In the genomic region with DNA sequence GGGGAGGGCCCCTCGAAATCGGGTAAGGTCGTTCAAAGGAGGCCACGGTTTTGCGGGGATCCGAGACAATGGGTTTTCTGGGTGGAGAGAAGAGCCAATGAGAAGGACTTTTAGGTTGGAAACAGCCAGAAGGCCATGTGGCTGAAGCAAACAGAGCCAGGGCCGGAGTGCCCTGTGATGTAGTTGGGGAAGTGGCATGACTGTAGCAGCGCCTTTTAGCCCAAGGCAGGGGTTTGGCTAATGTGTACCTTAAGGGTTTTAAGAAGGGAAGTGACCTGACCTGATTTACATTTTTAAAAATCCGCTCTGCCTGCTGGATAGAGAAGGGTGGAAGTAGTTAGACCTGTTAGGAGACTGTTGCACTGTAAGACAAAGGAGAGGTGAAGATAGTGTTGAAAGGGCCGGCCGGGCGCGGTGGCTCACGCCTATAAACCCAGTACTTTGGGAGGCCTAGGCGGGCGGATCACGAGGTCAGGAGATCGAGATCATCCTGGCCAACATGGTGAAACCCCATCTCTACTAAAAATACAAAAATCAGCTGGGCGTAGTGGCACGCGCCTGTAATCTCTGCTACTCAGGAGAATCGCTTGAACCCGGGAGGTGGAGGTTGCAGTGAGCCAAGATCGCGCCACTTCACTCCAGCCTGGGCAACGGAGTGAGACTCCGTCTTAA, we compare ENCODE assay signal across 1 cellular context.
A peak's percentile ranks its signal among the peaks of the same experiment; 100 is the strongest.
TF ChIP-seq lines count a peak whose summit lies in the region.

No MANE protein-coding gene starts in this region.

TF ChIP-seq in A549, 52 proteins besides CTCF, POLR2A, EP300 and RAD21 (continued from another document):
- TF ChIP-seq, protein P1, sequence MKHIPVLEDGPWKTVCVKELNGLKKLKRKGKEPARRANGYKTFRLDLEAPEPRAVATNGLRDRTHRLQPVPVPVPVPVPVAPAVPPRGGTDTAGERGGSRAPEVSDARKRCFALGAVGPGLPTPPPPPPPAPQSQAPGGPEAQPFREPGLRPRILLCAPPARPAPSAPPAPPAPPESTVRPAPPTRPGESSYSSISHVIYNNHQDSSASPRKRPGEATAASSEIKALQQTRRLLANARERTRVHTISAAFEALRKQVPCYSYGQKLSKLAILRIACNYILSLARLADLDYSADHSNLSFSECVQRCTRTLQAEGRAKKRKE (CRISPR knock-in tag; IDR thresholded peaks at IDR 0.05; ENCODE audit: low read depth) = no peak
- TF ChIP-seq CBX8 (IDR thresholded peaks at IDR 0.05) (no peak), FOSB (CRISPR knock-in tag; IDR thresholded peaks at IDR 0.05) (no peak), RARB (CRISPR knock-in tag; IDR thresholded peaks at IDR 0.05) (no peak; the same call in 1 of the 2 replicates), BHLHE40 (IDR thresholded peaks at IDR 0.05; ENCODE audit: low read depth, low read length) (no peak), JUN (IDR thresholded peaks at IDR 0.05) (no peak), HOXA7 (CRISPR knock-in tag; IDR thresholded peaks at IDR 0.05) (peak; percentile 12; the same call in 1 of the 2 replicates), CHD2 (IDR thresholded peaks at IDR 0.05; ENCODE audit: low read length, partially characterized antibody) (no peak), HOXB13 (CRISPR knock-in tag; IDR thresholded peaks at IDR 0.05; ENCODE audit: low read depth) (no peak)
- TF ChIP-seq, protein P2, sequence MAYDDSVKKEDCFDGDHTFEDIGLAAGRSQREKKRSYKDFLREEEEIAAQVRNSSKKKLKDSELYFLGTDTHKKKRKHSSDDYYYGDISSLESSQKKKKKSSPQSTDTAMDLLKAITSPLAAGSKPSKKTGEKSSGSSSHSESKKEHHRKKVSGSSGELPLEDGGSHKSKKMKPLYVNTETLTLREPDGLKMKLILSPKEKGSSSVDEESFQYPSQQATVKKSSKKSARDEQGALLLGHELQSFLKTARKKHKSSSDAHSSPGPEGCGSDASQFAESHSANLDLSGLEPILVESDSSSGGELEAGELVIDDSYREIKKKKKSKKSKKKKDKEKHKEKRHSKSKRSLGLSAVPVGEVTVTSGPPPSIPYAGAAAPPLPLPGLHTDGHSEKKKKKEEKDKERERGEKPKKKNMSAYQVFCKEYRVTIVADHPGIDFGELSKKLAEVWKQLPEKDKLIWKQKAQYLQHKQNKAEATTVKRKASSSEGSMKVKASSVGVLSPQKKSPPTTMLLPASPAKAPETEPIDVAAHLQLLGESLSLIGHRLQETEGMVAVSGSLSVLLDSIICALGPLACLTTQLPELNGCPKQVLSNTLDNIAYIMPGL (CRISPR knock-in tag; IDR thresholded peaks at IDR 0.05; ENCODE audit: borderline replicate concordance) = 0 out of 2 replicates have a peak, but pooled peaks have one; percentile 11
- TF ChIP-seq, protein P3, sequence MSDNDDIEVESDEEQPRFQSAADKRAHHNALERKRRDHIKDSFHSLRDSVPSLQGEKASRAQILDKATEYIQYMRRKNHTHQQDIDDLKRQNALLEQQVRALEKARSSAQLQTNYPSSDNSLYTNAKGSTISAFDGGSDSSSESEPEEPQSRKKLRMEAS (IDR thresholded peaks at IDR 0.05) = peak; percentile 61; the same call in 1 of the 2 replicates
